ENCODE assay signal across 1 cellular context in the genomic region with DNA sequence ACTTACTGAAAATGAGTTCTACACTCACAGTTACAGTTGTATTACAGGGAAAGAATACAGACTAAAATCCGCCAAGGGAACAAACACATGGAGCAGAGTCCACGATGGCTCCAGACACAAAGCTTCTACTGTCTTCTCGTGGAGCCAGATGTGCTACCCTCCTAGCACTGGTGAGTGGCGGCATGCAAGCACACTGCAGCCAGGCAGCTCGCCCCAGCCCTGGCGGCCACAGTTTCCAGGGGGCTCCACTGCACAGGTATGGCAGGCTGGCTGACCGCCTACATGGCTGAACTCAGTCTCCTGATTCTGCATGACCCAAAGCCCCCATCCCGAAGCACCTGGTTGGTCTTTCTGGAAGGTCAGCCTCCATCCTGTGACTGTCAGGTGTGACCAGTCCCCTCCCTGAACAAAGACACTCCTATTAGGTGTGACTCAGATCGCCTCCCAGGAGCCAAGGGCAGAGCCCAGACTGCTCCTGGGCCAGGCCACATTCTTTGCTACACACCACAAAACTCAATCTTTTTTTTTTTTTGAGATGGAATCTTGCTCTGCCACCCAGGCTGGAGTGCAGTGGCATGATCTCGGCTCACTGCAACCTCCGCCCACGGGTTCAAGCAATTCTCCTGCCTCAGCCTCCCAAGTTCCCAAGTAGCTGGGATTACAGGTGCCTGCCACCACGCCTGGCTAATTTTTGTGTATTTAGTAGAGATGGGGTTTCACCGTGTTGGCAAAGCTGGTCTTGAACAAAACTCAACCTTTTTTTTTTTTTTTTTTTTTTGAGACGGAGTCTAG.
TF ChIP-seq lines count a peak whose summit lies in the region.

No MANE protein-coding gene starts in this region.

TF ChIP-seq in HCT116, 20 proteins besides CTCF, POLR2A, EP300 and RAD21:
- no peak for TF ChIP-seq ZNF274 (IDR thresholded peaks at IDR 0.05; ENCODE audit: low read depth, low read length)
- TF ChIP-seq JUND (IDR thresholded peaks at IDR 0.05) = peak; percentile 15; the same call in 1 of the 2 replicates
- TF ChIP-seq EGR1 (IDR thresholded peaks at IDR 0.05; ENCODE audit: low read depth) = peak; percentile 57
